Comparison of ENCODE assay signal across 22 cellular contexts in genomic region chr2:15645720-15646385, GRCh38.
"Had no signal": no experiment of that assay in that cellular context is flagged by ENCODE, and none has a peak within 500 bp of the region (broad histone marks: within the 10 kb centered on the region; RNA-seq: fewer than 3 reads in every experiment).

No MANE protein-coding gene starts in this region.

- H3K9me3 Mint-ChIP-seq: activated naive CD4-positive, alpha-beta T cell treated with anti-CD3 and anti-CD28 coated beads, Interleukin-2, amount 50 U/mL, for 24 hours had no signal

- H3K27ac Mint-ChIP-seq: activated naive CD4-positive, alpha-beta T cell treated with anti-CD3 and anti-CD28 coated beads, Interleukin-2, amount 50 U/mL, for 24 hours; immature natural killer cell had no signal

- H3K27me3 ChIP-seq: ascending aorta, esophagus squamous epithelium, tibial nerve, vagina had no signal

- H3K4me3 ChIP-seq: ascending aorta, coronary artery, esophagus squamous epithelium, tibial nerve, vagina had no signal

- H3K27me3 Mint-ChIP-seq: activated naive CD4-positive, alpha-beta T cell treated with anti-CD3 and anti-CD28 coated beads, Interleukin-2, amount 50 U/mL, for 24 hours had no signal

- H3K4me3 Mint-ChIP-seq: activated naive CD4-positive, alpha-beta T cell treated with anti-CD3 and anti-CD28 coated beads, Interleukin-2, amount 50 U/mL, for 24 hours; immature natural killer cell; nephron had no signal

- H3K27ac ChIP-seq: ascending aorta, coronary artery, esophagus squamous epithelium, tibial nerve, vagina, VCaP had no signal

- H3K9me3 ChIP-seq: ascending aorta, esophagus squamous epithelium, vagina had no signal

- H3K4me1 Mint-ChIP-seq: activated naive CD4-positive, alpha-beta T cell treated with anti-CD3 and anti-CD28 coated beads, Interleukin-2, amount 50 U/mL, for 24 hours; immature natural killer cell had no signal

- H3K36me3 ChIP-seq: esophagus squamous epithelium, vagina had no signal

- DNase-seq: activated CD4-positive, CD25-positive, alpha-beta regulatory T cell treated with anti-CD3 and anti-CD28 coated beads, Interleukin-2, amount 50 U/mL, for 72 hours; activated CD8-positive, alpha-beta memory T cell treated with anti-CD3 and anti-CD28 coated beads for 24 hours; activated CD8-positive, alpha-beta memory T cell treated with anti-CD3 and anti-CD28 coated beads, Interleukin-2, amount 50 U/mL, for 48 hours; activated effector memory CD4-positive, alpha-beta T cell treated with anti-CD3 and anti-CD28 coated beads, Interleukin-2, amount 50 U/mL, for 16 hours; activated T-cell treated with anti-CD3 and anti-CD28 coated beads, Interleukin-2, amount 50 U/mL, for 48 hours; effector CD4-positive, alpha-beta T cell; esophagus squamous epithelium; immature natural killer cell; kidney glomerular epithelial cell; retina; stimulated activated CD4-positive, alpha-beta T cell treated with anti-CD3 and anti-CD28 coated beads, Interleukin-12 subunit alpha, Interleukin-12 subunit beta, amount 100 ng/mL, for 4 hours; stimulated activated CD4-positive, alpha-beta T cell treated with anti-CD3 and anti-CD28 coated beads, Interleukin-1b, Interleukin-23, amount 100 ng/mL, for 48 hours; stimulated activated CD8-positive, alpha-beta memory T cell treated with anti-CD3 and anti-CD28 coated beads, Interleukin-4, amount 100 ng/mL, for 48 hours; stimulated activated naive CD4-positive, alpha-beta T cell treated with Interleukin-2 at 50 U/mL for 16 hours; T-helper 2 cell had no signal

- H3K4me1 ChIP-seq: ascending aorta, esophagus squamous epithelium, tibial nerve, vagina had no signal
